In the genomic region with DNA sequence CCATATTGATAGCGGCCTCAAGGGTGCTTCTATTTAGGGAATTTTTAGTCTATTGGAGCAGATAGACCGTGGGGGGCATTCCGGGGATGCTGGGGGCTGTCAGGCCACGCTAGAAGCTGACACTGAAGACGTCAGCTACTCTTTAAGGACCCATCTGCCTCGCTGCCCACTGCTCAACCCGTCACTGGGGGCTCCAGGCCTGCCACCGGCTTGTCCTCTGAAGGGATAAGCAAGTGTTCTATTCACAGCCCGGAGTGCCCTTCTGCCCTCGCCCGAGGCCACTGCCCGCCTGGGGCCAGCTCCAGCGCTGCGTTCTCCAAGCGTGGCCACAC, we compare ENCODE assay signal across 8 cellular contexts. TPM values are rescaled to one million over a fixed set of nuclear protein-coding genes. Genes with fewer than 3 reads are reported as not detected.
A peak's percentile ranks its signal among the peaks of the same experiment; 100 is the strongest.
DNase-seq lines count a peak whose midpoint lies in the region; ATAC-seq and TF ChIP-seq lines count a peak whose summit lies in the region.

No MANE protein-coding gene starts in this region.

- H3K4me1 ChIP-seq in SJCRH30 (0 out of 2 replicates have a peak, but pooled peaks cover 3% of the 10 kb centered on the region), skeletal muscle satellite cell (ENCODE audit: control insufficient read depth, insufficient read depth, low read length) (peaks cover 7% of the 10 kb centered on the region)

- H3K36me3 ChIP-seq in SJCRH30 (peaks cover 10% of the 10 kb centered on the region), skeletal muscle satellite cell (ENCODE audit: insufficient read depth, low read length) (peaks cover 10% of the 10 kb centered on the region)

- TF ChIP-seq CTCF in fibroblast of the aortic adventitia (IDR thresholded peaks at IDR 0.05; ENCODE audit: insufficient read depth, low read length) = no peak

- H3K27ac ChIP-seq in SJCRH30 = peak overlapping the region; percentile 73

- H3K27me3 ChIP-seq in SJCRH30 (no peaks in the 10 kb centered on the region), skeletal muscle satellite cell (ENCODE audit: control insufficient read depth, insufficient read depth, low read length) (no peaks in the 10 kb centered on the region)

- peak overlapping the region; percentile 89 for H3K4me3 ChIP-seq in SJCRH30
- peak overlapping the region; percentile 62 for H3K4me3 ChIP-seq in fibroblast of the aortic adventitia (ENCODE audit: low read depth, low read length)
- H3K4me3 ChIP-seq in skeletal muscle satellite cell (ENCODE audit: low read length) = peak overlapping the region; percentile 80

- H3K4me2 ChIP-seq in skeletal muscle satellite cell (ENCODE audit: low read length) = peak overlapping the region; percentile 87

- peak overlapping the region; percentile 84 for H3K9ac ChIP-seq in skeletal muscle satellite cell (ENCODE audit: low read depth, low read length)

- DNase-seq in SJCRH30 (no peak), fibroblast of the aortic adventitia (ENCODE audit: low read depth) (no peak), MV-4-11 (lab: John Stamatoyannopoulos, UW) (no peak)

- ATAC-seq in GM21528 (IDR thresholded peaks at IDR 0.05; ENCODE audit: low FRiP score, unreplicated experiment) = peak; percentile 9
- ATAC-seq in HG03108 (IDR thresholded peaks at IDR 0.05; ENCODE audit: unreplicated experiment) = no peak
- no peak for ATAC-seq in HG02885 (IDR thresholded peaks at IDR 0.05; ENCODE audit: poor library complexity, unreplicated experiment)
- ATAC-seq in HG02884 (IDR thresholded peaks at IDR 0.05; ENCODE audit: unreplicated experiment) = no peak

- H3K9me3 ChIP-seq in SJCRH30 (replicated peaks) (no peaks in the 10 kb centered on the region), skeletal muscle satellite cell (replicated peaks; ENCODE audit: low read length) (no peaks in the 10 kb centered on the region)

RNA-seq across cellular contexts. Expression of gene MSL3, which starts 0.7 kb away (rescaled TPM):
- 37.9 and 41.8 TPM in 2 replicates for total RNA-seq in SJCRH30 (2014; rRNA removed; shearing (Covaris generic))
- 29.4 and 35.2 TPM in 2 replicates for total RNA-seq in fibroblast of the aortic adventitia (ENCODE audit: low replicate concordance)
- total RNA-seq in skeletal muscle satellite cell (2012; rRNA removed) = 22.9 and 25.1 TPM in 2 replicates
